In the genomic region with DNA sequence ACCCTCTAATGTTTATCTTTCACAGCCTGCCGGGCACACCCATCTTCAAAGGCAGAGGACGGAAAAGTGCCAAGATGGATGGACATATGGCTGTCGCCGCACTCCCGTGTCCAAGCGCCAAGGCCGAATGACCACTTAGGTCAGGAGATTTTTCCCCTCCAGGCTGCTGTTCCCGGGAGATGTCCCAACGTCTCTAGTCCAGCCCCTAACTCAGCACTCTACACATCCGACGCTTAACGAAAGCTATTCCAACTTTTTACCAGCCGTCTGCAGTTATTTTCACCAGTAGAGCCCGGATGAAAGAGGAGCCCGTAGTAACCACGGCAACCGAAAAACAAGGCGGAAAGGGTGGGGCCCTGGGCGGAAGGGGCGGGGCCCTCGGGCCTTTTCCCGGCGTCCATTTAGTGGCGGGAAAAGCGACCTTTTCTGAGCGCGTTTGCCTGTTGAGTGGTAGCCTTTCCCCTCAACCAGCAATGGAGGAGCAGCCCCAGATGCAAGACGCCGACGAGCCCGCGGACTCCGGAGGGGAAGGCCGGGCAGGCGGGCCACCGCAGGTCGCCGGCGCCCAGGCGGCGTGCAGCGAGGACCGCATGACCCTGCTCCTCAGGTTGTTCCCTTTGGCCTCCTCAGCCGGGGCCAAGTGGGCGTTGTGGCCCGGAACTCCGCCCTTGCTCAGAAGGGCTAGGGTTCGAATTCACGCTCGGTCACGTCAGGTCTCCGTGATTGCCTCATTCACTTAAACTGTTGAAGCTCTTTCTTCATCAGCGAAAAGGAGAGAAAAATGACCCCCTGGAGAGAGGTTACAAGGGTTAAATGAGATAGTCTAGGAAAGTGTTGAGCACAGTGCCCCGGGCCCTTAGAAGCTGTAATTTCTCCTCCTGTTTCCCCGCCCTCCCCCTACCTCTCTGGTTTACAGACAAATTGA, we compare ENCODE assay signal across 8 cellular contexts. TPM values are rescaled to one million over a fixed set of nuclear protein-coding genes. Genes with fewer than 3 reads are reported as not detected.
A peak's percentile ranks its signal among the peaks of the same experiment; 100 is the strongest.
DNase-seq lines count a peak whose midpoint lies in the region; ATAC-seq and TF ChIP-seq lines count a peak whose summit lies in the region.

A gene with protein sequence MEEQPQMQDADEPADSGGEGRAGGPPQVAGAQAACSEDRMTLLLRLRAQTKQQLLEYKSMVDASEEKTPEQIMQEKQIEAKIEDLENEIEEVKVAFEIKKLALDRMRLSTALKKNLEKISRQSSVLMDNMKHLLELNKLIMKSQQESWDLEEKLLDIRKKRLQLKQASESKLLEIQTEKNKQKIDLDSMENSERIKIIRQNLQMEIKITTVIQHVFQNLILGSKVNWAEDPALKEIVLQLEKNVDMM (plus strand): TSS at position 422 of the 925 bp plus-strand sequence. CDS start 52 bp downstream, at position 474.

- TF ChIP-seq CTCF in epithelial cell of esophagus (IDR thresholded peaks at IDR 0.05; ENCODE audit: insufficient read depth, low read depth, low read length, missing control alignments), result no peak

- peak; percentile 94 for ATAC-seq in GM21619 (IDR thresholded peaks at IDR 0.05; ENCODE audit: unreplicated experiment)

- H3K4me3 ChIP-seq in epithelial cell of esophagus (ENCODE audit: low read length), result peak within 1 kb of the TSS; percentile 98
- peak within 1 kb of the TSS; percentile 96 for H3K4me3 ChIP-seq in mononuclear cell (ENCODE audit: low read length)

- no peak for TF ChIP-seq EP300 in Ishikawa (IDR thresholded peaks at IDR 0.05; ENCODE audit: borderline replicate concordance)

- peaks cover 17% of the 10 kb centered on the region for H3K4me1 ChIP-seq in mononuclear cell (ENCODE audit: insufficient read depth, low read length)

- DNase-seq in DMS153 treated with DMSO at 0.1 percent for 48 hours (lab: John Stamatoyannopoulos, UW; ENCODE audit: unreplicated experiment), result peak; percentile 18
- DNase-seq in OCI-M2 (lab: John Stamatoyannopoulos, UW; ENCODE audit: unreplicated experiment), result peak; percentile 77
- peak; percentile 91 for DNase-seq in activated T-cell treated with anti-CD3 and anti-CD28 coated beads for 24 hours (ENCODE audit: low read depth)
- DNase-seq in epithelial cell of esophagus (ENCODE audit: low read depth), result peak; percentile 85
- DNase-seq in stimulated activated CD8-positive, alpha-beta memory T cell treated with anti-CD3 and anti-CD28 coated beads, Interleukin-4, amount 100 ng/mL, for 1 hour (ENCODE audit: low read depth in 2 of 2, low spot score in 1 of 2), result peak; percentile 75 to 81

- no peaks in the 10 kb centered on the region for H3K27me3 ChIP-seq in mononuclear cell (ENCODE audit: insufficient read depth, low read length)

- no peak for TF ChIP-seq RAD21 in Ishikawa (IDR thresholded peaks at IDR 0.05; ENCODE audit: low read depth)

- no peaks in the 10 kb centered on the region for H3K9me3 ChIP-seq in mononuclear cell (ENCODE audit: low read depth, low read length)

TF ChIP-seq in Ishikawa, 13 proteins besides CTCF, POLR2A, EP300 and RAD21:
- TF ChIP-seq EGR1 (IDR thresholded peaks at IDR 0.05), result peak; percentile 37; the same call in 1 of the 2 replicates
- TF ChIP-seq TAF1 (IDR thresholded peaks at IDR 0.05; ENCODE audit: low read depth), result peak; percentile 83
- peak; percentile 54 for TF ChIP-seq CEBPB (IDR thresholded peaks at IDR 0.05)
- TF ChIP-seq, protein P1, sequence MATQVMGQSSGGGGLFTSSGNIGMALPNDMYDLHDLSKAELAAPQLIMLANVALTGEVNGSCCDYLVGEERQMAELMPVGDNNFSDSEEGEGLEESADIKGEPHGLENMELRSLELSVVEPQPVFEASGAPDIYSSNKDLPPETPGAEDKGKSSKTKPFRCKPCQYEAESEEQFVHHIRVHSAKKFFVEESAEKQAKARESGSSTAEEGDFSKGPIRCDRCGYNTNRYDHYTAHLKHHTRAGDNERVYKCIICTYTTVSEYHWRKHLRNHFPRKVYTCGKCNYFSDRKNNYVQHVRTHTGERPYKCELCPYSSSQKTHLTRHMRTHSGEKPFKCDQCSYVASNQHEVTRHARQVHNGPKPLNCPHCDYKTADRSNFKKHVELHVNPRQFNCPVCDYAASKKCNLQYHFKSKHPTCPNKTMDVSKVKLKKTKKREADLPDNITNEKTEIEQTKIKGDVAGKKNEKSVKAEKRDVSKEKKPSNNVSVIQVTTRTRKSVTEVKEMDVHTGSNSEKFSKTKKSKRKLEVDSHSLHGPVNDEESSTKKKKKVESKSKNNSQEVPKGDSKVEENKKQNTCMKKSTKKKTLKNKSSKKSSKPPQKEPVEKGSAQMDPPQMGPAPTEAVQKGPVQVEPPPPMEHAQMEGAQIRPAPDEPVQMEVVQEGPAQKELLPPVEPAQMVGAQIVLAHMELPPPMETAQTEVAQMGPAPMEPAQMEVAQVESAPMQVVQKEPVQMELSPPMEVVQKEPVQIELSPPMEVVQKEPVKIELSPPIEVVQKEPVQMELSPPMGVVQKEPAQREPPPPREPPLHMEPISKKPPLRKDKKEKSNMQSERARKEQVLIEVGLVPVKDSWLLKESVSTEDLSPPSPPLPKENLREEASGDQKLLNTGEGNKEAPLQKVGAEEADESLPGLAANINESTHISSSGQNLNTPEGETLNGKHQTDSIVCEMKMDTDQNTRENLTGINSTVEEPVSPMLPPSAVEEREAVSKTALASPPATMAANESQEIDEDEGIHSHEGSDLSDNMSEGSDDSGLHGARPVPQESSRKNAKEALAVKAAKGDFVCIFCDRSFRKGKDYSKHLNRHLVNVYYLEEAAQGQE (IDR thresholded peaks at IDR 0.05; ENCODE audit: low read depth), result no peak
- TF ChIP-seq, protein P2, sequence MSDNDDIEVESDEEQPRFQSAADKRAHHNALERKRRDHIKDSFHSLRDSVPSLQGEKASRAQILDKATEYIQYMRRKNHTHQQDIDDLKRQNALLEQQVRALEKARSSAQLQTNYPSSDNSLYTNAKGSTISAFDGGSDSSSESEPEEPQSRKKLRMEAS (IDR thresholded peaks at IDR 0.05), result peak; percentile 87
- TF ChIP-seq TEAD4 (IDR thresholded peaks at IDR 0.05), result no peak
- TF ChIP-seq TCF12 (IDR thresholded peaks at IDR 0.05; ENCODE audit: low read depth), result peak; percentile 38; the same call in 1 of the 2 replicates
- TF ChIP-seq, protein P3, sequence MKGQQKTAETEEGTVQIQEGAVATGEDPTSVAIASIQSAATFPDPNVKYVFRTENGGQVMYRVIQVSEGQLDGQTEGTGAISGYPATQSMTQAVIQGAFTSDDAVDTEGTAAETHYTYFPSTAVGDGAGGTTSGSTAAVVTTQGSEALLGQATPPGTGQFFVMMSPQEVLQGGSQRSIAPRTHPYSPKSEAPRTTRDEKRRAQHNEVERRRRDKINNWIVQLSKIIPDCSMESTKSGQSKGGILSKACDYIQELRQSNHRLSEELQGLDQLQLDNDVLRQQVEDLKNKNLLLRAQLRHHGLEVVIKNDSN (IDR thresholded peaks at IDR 0.05), result peak; percentile 22
- no peak for TF ChIP-seq ZBTB7A (IDR thresholded peaks at IDR 0.05; ENCODE audit: low read depth)
- no peak for TF ChIP-seq CREB1 (IDR thresholded peaks at IDR 0.05; ENCODE audit: low read depth)
- TF ChIP-seq FOXM1 (IDR thresholded peaks at IDR 0.05; ENCODE audit: borderline replicate concordance, low read depth), result no peak; the same call in 1 of the 2 replicates
- no peak for TF ChIP-seq NFIC (IDR thresholded peaks at IDR 0.05)
- TF ChIP-seq YY1 (IDR thresholded peaks at IDR 0.05; ENCODE audit: low read depth), result peak; percentile 58; the same call in 1 of the 2 replicates
TF ChIP-seq in Ishikawa: peak in this region for 7.

RNA-seq across cellular contexts. Expression of the gene that starts here (rescaled TPM):
- 6.1 TPM for total RNA-seq in mononuclear cell

Comparison
In these comparisons a context has a peak if more than half of its experiments do, and no peak if none do; other contexts are left out.
1. Peak in every context shown above with its lines: DNase-seq, ATAC-seq and H3K4me3 ChIP-seq.
2. DNase-seq: peak in every context shown above with its lines; median percentile 91 in activated T-cell treated with anti-CD3 and anti-CD28 coated beads for 24 hours; 85 in epithelial cell of esophagus; 78 in stimulated activated CD8-positive, alpha-beta memory T cell treated with anti-CD3 and anti-CD28 coated beads, Interleukin-4, amount 100 ng/mL, for 1 hour; 77 in OCI-M2; 18 in DMS153 treated with DMSO at 0.1 percent for 48 hours.